In the genomic region with DNA sequence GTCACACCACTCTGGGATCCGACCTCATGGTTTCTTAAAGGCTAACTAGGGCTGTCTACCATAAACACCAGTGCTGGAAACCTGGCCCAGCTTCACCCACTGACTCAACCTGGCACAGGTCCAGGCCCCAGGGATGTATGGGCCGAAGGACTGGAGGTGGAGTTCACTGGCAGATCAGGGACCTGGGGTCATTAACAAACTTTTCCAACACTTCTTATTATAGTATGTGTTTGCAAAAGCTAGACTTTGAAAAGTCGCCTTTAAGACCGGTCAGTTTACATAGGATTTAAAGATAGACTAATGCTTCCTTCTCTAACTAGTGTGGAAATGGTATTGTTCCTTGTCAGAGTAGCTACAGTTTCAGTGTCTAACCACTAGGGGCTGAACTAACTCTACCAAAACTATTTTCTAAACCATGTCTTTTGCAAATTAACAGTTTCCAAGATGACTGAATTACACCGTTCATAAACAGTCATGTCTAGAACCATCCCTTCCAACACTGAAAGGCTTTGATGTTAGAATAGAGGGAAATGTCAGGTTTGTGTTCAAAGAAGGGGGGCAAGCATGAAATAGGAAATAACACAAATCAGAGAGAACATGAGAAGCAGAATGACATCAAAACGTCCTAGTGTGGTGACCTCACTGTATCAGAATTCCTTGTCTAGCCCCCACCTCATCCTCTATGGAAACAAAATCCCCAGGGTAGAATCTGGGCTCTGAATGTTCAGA, we compare ENCODE assay signal across 1 cellular context.
A peak's percentile ranks its signal among the peaks of the same experiment; 100 is the strongest.
TF ChIP-seq lines count a peak whose summit lies in the region.

No MANE protein-coding gene starts in this region.

TF ChIP-seq in HEK293, 187 proteins besides CTCF, POLR2A, EP300 and RAD21 (continued from another document and continues in another):
- TF ChIP-seq ZNF155 (tag by site-specific recombination; IDR thresholded peaks at IDR 0.05) (no peak), ZNF211 (tag by site-specific recombination; IDR thresholded peaks at IDR 0.05; ENCODE audit: low read depth) (no peak), ZFP69B (tag by site-specific recombination; IDR thresholded peaks at IDR 0.05) (0 out of 2 replicates have a peak, but pooled peaks have one; percentile 39), ZNF223 (tag by site-specific recombination; IDR thresholded peaks at IDR 0.05) (no peak), ZNF510 (tag by site-specific recombination; IDR thresholded peaks at IDR 0.05; ENCODE audit: insufficient replicate concordance) (no peak), ZNF558 (tag by site-specific recombination; IDR thresholded peaks at IDR 0.05) (no peak; the same call in 1 of the 2 replicates), ZNF768 (tag by site-specific recombination; IDR thresholded peaks at IDR 0.05) (no peak), ZNF76 (tag by site-specific recombination; IDR thresholded peaks at IDR 0.05; ENCODE audit: borderline replicate concordance, low read depth) (no peak), ZNF169 (tag by site-specific recombination; IDR thresholded peaks at IDR 0.05) (no peak), ZNF274 (IDR thresholded peaks at IDR 0.05; ENCODE audit: low read length) (no peak), ZNF274 (tag by site-specific recombination; IDR thresholded peaks at IDR 0.05; ENCODE audit: borderline replicate concordance) (no peak), ZNF174 (tag by site-specific recombination; IDR thresholded peaks at IDR 0.05) (no peak), ZNF132 (tag by site-specific recombination; IDR thresholded peaks at IDR 0.05; ENCODE audit: borderline replicate concordance) (no peak), ZFP37 (tag by site-specific recombination; IDR thresholded peaks at IDR 0.05) (peak; percentile 87), ZNF121 (tag by site-specific recombination; IDR thresholded peaks at IDR 0.05) (no peak), ZNF610 (tag by site-specific recombination; IDR thresholded peaks at IDR 0.05; ENCODE audit: borderline replicate concordance) (no peak), ZNF530 (tag by site-specific recombination; IDR thresholded peaks at IDR 0.05; ENCODE audit: low read depth) (no peak), ZFHX2 (tag by site-specific recombination; conservative IDR thresholded peaks at IDR 0.05) (no peak), ZNF677 (tag by site-specific recombination; IDR thresholded peaks at IDR 0.05) (no peak), KLF1 (tag by site-specific recombination; IDR thresholded peaks at IDR 0.05) (no peak), ZNF580 (tag by site-specific recombination; IDR thresholded peaks at IDR 0.05) (no peak), GLI4 (tag by site-specific recombination; IDR thresholded peaks at IDR 0.05) (no peak), ZNF184 (tag by site-specific recombination; IDR thresholded peaks at IDR 0.05) (peak; percentile 44; the same call in 1 of the 2 replicates), SP2 (tag by site-specific recombination; IDR thresholded peaks at IDR 0.05) (no peak), ZNF24 (tag by site-specific recombination; IDR thresholded peaks at IDR 0.05) (peak; percentile 65), ZNF221 (tag by site-specific recombination; IDR thresholded peaks at IDR 0.05; ENCODE audit: borderline replicate concordance) (no peak), ZNF629 (tag by site-specific recombination; IDR thresholded peaks at IDR 0.05) (peak; percentile 97), ZNF18 (tag by site-specific recombination; IDR thresholded peaks at IDR 0.05) (no peak), ZNF776 (tag by site-specific recombination; IDR thresholded peaks at IDR 0.05; ENCODE audit: borderline replicate concordance) (no peak), ZNF624 (tag by site-specific recombination; IDR thresholded peaks at IDR 0.05) (no peak), ZNF521 (tag by site-specific recombination; IDR thresholded peaks at IDR 0.05) (no peak), OSR2 (tag by site-specific recombination; IDR thresholded peaks at IDR 0.05) (no peak), ZNF514 (tag by site-specific recombination; IDR thresholded peaks at IDR 0.05) (no peak), ZNF266 (tag by site-specific recombination; IDR thresholded peaks at IDR 0.05; ENCODE audit: low read depth) (no peak), ZIC2 (tag by site-specific recombination; IDR thresholded peaks at IDR 0.05) (no peak), ZNF2 (tag by site-specific recombination; IDR thresholded peaks at IDR 0.05) (peak; percentile 70), RBAK (tag by site-specific recombination; IDR thresholded peaks at IDR 0.05) (no peak), ZNF707 (tag by site-specific recombination; IDR thresholded peaks at IDR 0.05) (no peak), ZNF792 (tag by site-specific recombination; IDR thresholded peaks at IDR 0.05) (no peak), ZBTB21 (tag by site-specific recombination; IDR thresholded peaks at IDR 0.05) (peak; percentile 96), ZNF335 (tag by site-specific recombination; conservative IDR thresholded peaks at IDR 0.05) (peak; percentile 49), ZNF654 (tag by site-specific recombination; IDR thresholded peaks at IDR 0.05; ENCODE audit: low read depth) (peak; percentile 99), GLIS2 (tag by site-specific recombination; IDR thresholded peaks at IDR 0.05) (no peak), OVOL3 (tag by site-specific recombination; IDR thresholded peaks at IDR 0.05) (no peak), ZNF692 (tag by site-specific recombination; IDR thresholded peaks at IDR 0.05) (peak; percentile 62; the same call in 1 of the 2 replicates), HOXD13 (CRISPR knock-in tag; IDR thresholded peaks at IDR 0.05; ENCODE audit: borderline replicate concordance) (no peak), GLI2 (tag by site-specific recombination; IDR thresholded peaks at IDR 0.05; ENCODE audit: borderline replicate concordance, low read depth) (no peak), ZNF561 (tag by site-specific recombination; IDR thresholded peaks at IDR 0.05; ENCODE audit: borderline replicate concordance) (no peak), ZNF791 (tag by site-specific recombination; IDR thresholded peaks at IDR 0.05) (no peak), ZBTB8A (tag by site-specific recombination; IDR thresholded peaks at IDR 0.05) (no peak), SETDB1 (IDR thresholded peaks at IDR 0.05; ENCODE audit: insufficient read length, low read length) (no peak), ZNF416 (tag by site-specific recombination; IDR thresholded peaks at IDR 0.05) (no peak), ZBTB48 (tag by site-specific recombination; IDR thresholded peaks at IDR 0.05) (no peak), SCRT2 (tag by site-specific recombination; IDR thresholded peaks at IDR 0.05) (no peak)
- TF ChIP-seq, protein P1, sequence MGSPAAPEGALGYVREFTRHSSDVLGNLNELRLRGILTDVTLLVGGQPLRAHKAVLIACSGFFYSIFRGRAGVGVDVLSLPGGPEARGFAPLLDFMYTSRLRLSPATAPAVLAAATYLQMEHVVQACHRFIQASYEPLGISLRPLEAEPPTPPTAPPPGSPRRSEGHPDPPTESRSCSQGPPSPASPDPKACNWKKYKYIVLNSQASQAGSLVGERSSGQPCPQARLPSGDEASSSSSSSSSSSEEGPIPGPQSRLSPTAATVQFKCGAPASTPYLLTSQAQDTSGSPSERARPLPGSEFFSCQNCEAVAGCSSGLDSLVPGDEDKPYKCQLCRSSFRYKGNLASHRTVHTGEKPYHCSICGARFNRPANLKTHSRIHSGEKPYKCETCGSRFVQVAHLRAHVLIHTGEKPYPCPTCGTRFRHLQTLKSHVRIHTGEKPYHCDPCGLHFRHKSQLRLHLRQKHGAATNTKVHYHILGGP (tag by site-specific recombination; IDR thresholded peaks at IDR 0.05) = no peak
- TF ChIP-seq, protein P2, sequence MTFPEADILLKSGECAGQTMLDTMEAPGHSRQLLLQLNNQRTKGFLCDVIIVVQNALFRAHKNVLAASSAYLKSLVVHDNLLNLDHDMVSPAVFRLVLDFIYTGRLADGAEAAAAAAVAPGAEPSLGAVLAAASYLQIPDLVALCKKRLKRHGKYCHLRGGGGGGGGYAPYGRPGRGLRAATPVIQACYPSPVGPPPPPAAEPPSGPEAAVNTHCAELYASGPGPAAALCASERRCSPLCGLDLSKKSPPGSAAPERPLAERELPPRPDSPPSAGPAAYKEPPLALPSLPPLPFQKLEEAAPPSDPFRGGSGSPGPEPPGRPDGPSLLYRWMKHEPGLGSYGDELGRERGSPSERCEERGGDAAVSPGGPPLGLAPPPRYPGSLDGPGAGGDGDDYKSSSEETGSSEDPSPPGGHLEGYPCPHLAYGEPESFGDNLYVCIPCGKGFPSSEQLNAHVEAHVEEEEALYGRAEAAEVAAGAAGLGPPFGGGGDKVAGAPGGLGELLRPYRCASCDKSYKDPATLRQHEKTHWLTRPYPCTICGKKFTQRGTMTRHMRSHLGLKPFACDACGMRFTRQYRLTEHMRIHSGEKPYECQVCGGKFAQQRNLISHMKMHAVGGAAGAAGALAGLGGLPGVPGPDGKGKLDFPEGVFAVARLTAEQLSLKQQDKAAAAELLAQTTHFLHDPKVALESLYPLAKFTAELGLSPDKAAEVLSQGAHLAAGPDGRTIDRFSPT (tag by site-specific recombination; IDR thresholded peaks at IDR 0.05) = no peak
- TF ChIP-seq, protein P3, sequence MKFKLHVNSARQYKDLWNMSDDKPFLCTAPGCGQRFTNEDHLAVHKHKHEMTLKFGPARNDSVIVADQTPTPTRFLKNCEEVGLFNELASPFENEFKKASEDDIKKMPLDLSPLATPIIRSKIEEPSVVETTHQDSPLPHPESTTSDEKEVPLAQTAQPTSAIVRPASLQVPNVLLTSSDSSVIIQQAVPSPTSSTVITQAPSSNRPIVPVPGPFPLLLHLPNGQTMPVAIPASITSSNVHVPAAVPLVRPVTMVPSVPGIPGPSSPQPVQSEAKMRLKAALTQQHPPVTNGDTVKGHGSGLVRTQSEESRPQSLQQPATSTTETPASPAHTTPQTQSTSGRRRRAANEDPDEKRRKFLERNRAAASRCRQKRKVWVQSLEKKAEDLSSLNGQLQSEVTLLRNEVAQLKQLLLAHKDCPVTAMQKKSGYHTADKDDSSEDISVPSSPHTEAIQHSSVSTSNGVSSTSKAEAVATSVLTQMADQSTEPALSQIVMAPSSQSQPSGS (tag by site-specific recombination; IDR thresholded peaks at IDR 0.05; ENCODE audit: low read depth) = peak; percentile 77
- TF ChIP-seq, protein P4, sequence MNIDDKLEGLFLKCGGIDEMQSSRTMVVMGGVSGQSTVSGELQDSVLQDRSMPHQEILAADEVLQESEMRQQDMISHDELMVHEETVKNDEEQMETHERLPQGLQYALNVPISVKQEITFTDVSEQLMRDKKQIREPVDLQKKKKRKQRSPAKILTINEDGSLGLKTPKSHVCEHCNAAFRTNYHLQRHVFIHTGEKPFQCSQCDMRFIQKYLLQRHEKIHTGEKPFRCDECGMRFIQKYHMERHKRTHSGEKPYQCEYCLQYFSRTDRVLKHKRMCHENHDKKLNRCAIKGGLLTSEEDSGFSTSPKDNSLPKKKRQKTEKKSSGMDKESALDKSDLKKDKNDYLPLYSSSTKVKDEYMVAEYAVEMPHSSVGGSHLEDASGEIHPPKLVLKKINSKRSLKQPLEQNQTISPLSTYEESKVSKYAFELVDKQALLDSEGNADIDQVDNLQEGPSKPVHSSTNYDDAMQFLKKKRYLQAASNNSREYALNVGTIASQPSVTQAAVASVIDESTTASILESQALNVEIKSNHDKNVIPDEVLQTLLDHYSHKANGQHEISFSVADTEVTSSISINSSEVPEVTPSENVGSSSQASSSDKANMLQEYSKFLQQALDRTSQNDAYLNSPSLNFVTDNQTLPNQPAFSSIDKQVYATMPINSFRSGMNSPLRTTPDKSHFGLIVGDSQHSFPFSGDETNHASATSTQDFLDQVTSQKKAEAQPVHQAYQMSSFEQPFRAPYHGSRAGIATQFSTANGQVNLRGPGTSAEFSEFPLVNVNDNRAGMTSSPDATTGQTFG (tag by site-specific recombination; IDR thresholded peaks at IDR 0.05; ENCODE audit: borderline replicate concordance) = no peak
- TF ChIP-seq, protein P5, sequence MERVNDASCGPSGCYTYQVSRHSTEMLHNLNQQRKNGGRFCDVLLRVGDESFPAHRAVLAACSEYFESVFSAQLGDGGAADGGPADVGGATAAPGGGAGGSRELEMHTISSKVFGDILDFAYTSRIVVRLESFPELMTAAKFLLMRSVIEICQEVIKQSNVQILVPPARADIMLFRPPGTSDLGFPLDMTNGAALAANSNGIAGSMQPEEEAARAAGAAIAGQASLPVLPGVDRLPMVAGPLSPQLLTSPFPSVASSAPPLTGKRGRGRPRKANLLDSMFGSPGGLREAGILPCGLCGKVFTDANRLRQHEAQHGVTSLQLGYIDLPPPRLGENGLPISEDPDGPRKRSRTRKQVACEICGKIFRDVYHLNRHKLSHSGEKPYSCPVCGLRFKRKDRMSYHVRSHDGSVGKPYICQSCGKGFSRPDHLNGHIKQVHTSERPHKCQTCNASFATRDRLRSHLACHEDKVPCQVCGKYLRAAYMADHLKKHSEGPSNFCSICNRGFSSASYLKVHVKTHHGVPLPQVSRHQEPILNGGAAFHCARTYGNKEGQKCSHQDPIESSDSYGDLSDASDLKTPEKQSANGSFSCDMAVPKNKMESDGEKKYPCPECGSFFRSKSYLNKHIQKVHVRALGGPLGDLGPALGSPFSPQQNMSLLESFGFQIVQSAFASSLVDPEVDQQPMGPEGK (tag by site-specific recombination; IDR thresholded peaks at IDR 0.05) = peak; percentile 70
